Comparison of ENCODE assay signal across 1 cellular context in the genomic region with DNA sequence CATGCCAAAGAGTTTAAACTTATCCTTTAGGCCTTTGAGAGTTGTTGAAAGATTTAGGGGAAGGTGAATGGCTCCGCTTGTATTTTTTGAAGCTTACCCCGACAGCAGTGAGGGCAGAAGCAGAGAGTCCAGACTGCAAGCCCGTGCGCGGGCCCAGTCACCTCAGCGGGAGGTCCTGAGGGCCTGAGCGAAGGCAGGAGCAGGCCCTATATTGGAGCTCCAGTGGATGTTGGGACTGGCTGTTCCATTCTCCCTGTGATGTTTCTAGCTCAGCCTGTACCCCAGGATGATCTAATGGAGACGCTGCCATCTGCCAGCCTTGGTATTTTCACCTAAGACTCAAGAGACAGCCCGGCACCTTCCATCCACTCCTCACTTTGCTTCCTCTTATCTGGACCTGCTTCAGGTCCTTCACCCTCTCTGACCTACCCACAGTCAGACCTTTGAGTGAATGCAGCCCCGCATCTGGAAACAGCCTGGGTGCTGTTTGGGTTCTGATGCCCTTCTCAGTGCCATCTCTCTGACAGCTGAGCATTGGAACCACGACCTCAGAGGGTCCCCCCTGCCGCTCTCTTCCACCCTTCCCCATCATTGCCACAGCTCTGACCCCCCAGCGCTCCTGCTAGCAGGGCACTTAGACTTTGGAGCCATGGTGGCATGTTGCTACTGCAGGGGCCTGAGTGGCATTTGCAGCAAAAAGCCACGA.
TF ChIP-seq lines count a peak whose summit lies in the region.

No MANE protein-coding gene starts in this region.

TF ChIP-seq in WTC11, 78 proteins besides CTCF, POLR2A, EP300 and RAD21 (continued from another document):
- TF ChIP-seq ZNF532 (CRISPR knock-in tag; IDR thresholded peaks at IDR 0.05; ENCODE audit: borderline replicate concordance) (no peak), KAT7 (CRISPR knock-in tag; IDR thresholded peaks at IDR 0.05; ENCODE audit: borderline replicate concordance) (no peak), HMGA2 (CRISPR knock-in tag; IDR thresholded peaks at IDR 0.05) (no peak), CBFB (CRISPR knock-in tag; IDR thresholded peaks at IDR 0.05; ENCODE audit: low read depth) (no peak), ZNF416 (CRISPR knock-in tag; IDR thresholded peaks at IDR 0.05) (no peak), SMAD4 (CRISPR knock-in tag; IDR thresholded peaks at IDR 0.05) (no peak)
TF ChIP-seq in WTC11: peak in this region for 0.
